In genomic region chr22:46139895-46140350, GRCh38 we compare ENCODE assay signal across 1 cellular context.
TF ChIP-seq lines count a peak whose summit lies in the region.

No MANE protein-coding gene starts in this region.

TF ChIP-seq in GM23338, 12 proteins besides CTCF, POLR2A, EP300 and RAD21:
- TF ChIP-seq ZNF462 (CRISPR knock-in tag; IDR thresholded peaks at IDR 0.05) = no peak
